ENCODE assay signal across 13 cellular contexts in genomic region chr6:82396964-82397761, GRCh38. TPM values are rescaled to one million over a fixed set of nuclear protein-coding genes. Genes with fewer than 3 reads are reported as not detected.
DNase-seq lines count a peak whose midpoint lies in the region; ATAC-seq and TF ChIP-seq lines count a peak whose summit lies in the region.
"Had no signal": no experiment of that assay in that cellular context is flagged by ENCODE, and none has a peak within 500 bp of the region (broad histone marks: within the 10 kb centered on the region; RNA-seq: fewer than 3 reads in every experiment).

No MANE protein-coding gene starts in this region.

- H3K27me3 Mint-ChIP-seq in activated T-helper 17 cell treated with anti-CD3 and anti-CD28 coated beads, Interleukin-2, amount 50 U/mL, for 72 hours = no peaks in the 10 kb centered on the region
- no peaks in the 10 kb centered on the region for H3K27me3 Mint-ChIP-seq in type B pancreatic cell
- H3K27me3 Mint-ChIP-seq: naive B cell had no signal

- H3K4me3 ChIP-seq in BJ (ENCODE audit: low read depth, low read length) = no peak overlapping the region
- no peak overlapping the region for H3K4me3 ChIP-seq in lower lobe of right lung

- CTCF ChIA-PET in BJ (lab: Yijun Ruan, JAX) = interaction anchor here (1.1 kb wide), 1 partner anchor 11 kb away, joined by 3 read pairs; no protein-coding TSS in a partner anchor

- peak; percentile 89 for DNase-seq in BJ (ENCODE audit: low read depth)
- DNase-seq in iris pigment epithelial cell (ENCODE audit: low read depth) = peak; percentile 94
- DNase-seq in lower lobe of right lung = no peak
- no peak for DNase-seq in type B pancreatic cell (ENCODE audit: extremely low spot score, unreplicated experiment)
- DNase-seq in COR-L47 (lab: John Stamatoyannopoulos, UW) = no peak
- DNase-seq: activated gamma-delta T cell treated with Interleukin-2 at 50 U/mL for 16 hours, DMS 273 treated with DMSO at 0.1 percent for 48 hours, naive B cell, NCI-H1930 had no signal

- no peak for TF ChIP-seq CTCF in BJ (IDR thresholded peaks at IDR 0.05; ENCODE audit: insufficient read depth, low read depth, low read length)
- TF ChIP-seq CTCF in lower lobe of right lung (IDR thresholded peaks at IDR 0.05) = no peak
- no peak for TF ChIP-seq CTCF in type B pancreatic cell (conservative IDR thresholded peaks at IDR 0.05)

- H3K36me3 ChIP-seq in BJ (ENCODE audit: control insufficient read depth, insufficient read depth, low read length) (no peaks in the 10 kb centered on the region), lower lobe of right lung (no peaks in the 10 kb centered on the region)

- POLR2A ChIA-PET in BJ (lab: Charles Lee) = interaction anchor here (1.1 kb wide), 1 partner anchor 32 kb away, joined by 4 read pairs; no protein-coding TSS in a partner anchor

- H3K9me3 Mint-ChIP-seq in activated T-helper 17 cell treated with anti-CD3 and anti-CD28 coated beads, Interleukin-2, amount 50 U/mL, for 72 hours = no peaks in the 10 kb centered on the region
- no peaks in the 10 kb centered on the region for H3K9me3 Mint-ChIP-seq in type B pancreatic cell
- H3K9me3 Mint-ChIP-seq: naive B cell; T-helper 2 cell treated with Interferon-gamma antibody and Interleukin-4, amounts not matched to agents 5 μg/mL and 100 μg/mL, for 36 hours had no signal

- H3K36me3 Mint-ChIP-seq in activated T-helper 17 cell treated with anti-CD3 and anti-CD28 coated beads, Interleukin-2, amount 50 U/mL, for 72 hours (ENCODE audit: low read depth) = no peaks in the 10 kb centered on the region
- H3K36me3 Mint-ChIP-seq in type B pancreatic cell = no peaks in the 10 kb centered on the region
- H3K36me3 Mint-ChIP-seq: naive B cell had no signal

- no peaks in the 10 kb centered on the region for H3K4me1 Mint-ChIP-seq in activated T-helper 17 cell treated with anti-CD3 and anti-CD28 coated beads, Interleukin-2, amount 50 U/mL, for 72 hours
- H3K4me1 Mint-ChIP-seq in type B pancreatic cell (ENCODE audit: unreplicated experiment) = no peaks in the 10 kb centered on the region
- H3K4me1 Mint-ChIP-seq: naive B cell had no signal

- H3K27me3 ChIP-seq in BJ (ENCODE audit: control insufficient read depth, insufficient read depth, low read length) (no peaks in the 10 kb centered on the region), lower lobe of right lung (ENCODE audit: low read depth) (no peaks in the 10 kb centered on the region)

- no peaks in the 10 kb centered on the region for H3K9me3 ChIP-seq in lower lobe of right lung

- no peaks in the 10 kb centered on the region for H3K4me1 ChIP-seq in lower lobe of right lung

- H3K27ac ChIP-seq in lower lobe of right lung = no peak overlapping the region

- no peak overlapping the region for H3K4me3 Mint-ChIP-seq in activated T-helper 17 cell treated with anti-CD3 and anti-CD28 coated beads, Interleukin-2, amount 50 U/mL, for 72 hours
- no peak overlapping the region for H3K4me3 Mint-ChIP-seq in type B pancreatic cell
- H3K4me3 Mint-ChIP-seq: naive B cell; T-helper 2 cell treated with Interferon-gamma antibody and Interleukin-4, amounts not matched to agents 5 μg/mL and 100 μg/mL, for 36 hours had no signal

- intact Hi-C loops in lower lobe of right lung (cut with DNase I) = no loop called here

- ATAC-seq in HG03442 (IDR thresholded peaks at IDR 0.05; ENCODE audit: unreplicated experiment) (peak; percentile 61), HG03108 (IDR thresholded peaks at IDR 0.05; ENCODE audit: unreplicated experiment) (no peak), lower lobe of right lung (no peak)
- peak; percentile 37 for ATAC-seq in activated T-helper 17 cell treated with anti-CD3 and anti-CD28 coated beads, Interleukin-2, amount 50 U/mL, for 72 hours (replicated peaks)

- no peak overlapping the region for H3K27ac Mint-ChIP-seq in activated T-helper 17 cell treated with anti-CD3 and anti-CD28 coated beads, Interleukin-2, amount 50 U/mL, for 72 hours
- H3K27ac Mint-ChIP-seq in type B pancreatic cell = no peak overlapping the region
- H3K27ac Mint-ChIP-seq: naive B cell; T-helper 2 cell treated with Interferon-gamma antibody and Interleukin-4, amounts not matched to agents 5 μg/mL and 100 μg/mL, for 36 hours had no signal

RNA-seq across cellular contexts. Expression of gene TPBG, which starts 33.5 kb away (rescaled TPM):
- polyA plus RNA-seq in BJ (2011; rRNA removed) = 101 and 104 TPM in 2 replicates
- 31.3 and 33.9 TPM in 2 replicates for polyA minus RNA-seq in BJ (2011; rRNA and poly(A)+ RNA removed)
- 1 to 10 TPM in 1 of 2 donors, under 1 TPM in 1; 0.43 to 1.9 TPM for total RNA-seq in activated T-helper 17 cell treated with anti-CD3 and anti-CD28 coated beads, Interleukin-2, amount 50 U/mL, for 72 hours
- 10.8 TPM for total RNA-seq in lower lobe of right lung
- 16.9 and 168 TPM in 2 replicates for total RNA-seq in type B pancreatic cell (ENCODE audit: low replicate concordance)

Comparison
In these comparisons a context has a peak if more than half of its experiments do, and no peak if none do; other contexts are left out.
1. DNase-seq: peak in BJ (single experiment) and iris pigment epithelial cell (single experiment); none in lower lobe of right lung (single experiment), type B pancreatic cell (single experiment) and COR-L47 (single experiment).
2. ATAC-seq: peak in HG03442 (single experiment) and activated T-helper 17 cell treated with anti-CD3 and anti-CD28 coated beads, Interleukin-2, amount 50 U/mL, for 72 hours (single experiment); none in HG03108 (single experiment) and lower lobe of right lung (0 of 2).